In genomic region chr12:113684053-113684907, GRCh38 we compare ENCODE assay signal across 18 cellular contexts.
DNase-seq lines count a peak whose midpoint lies in the region; ATAC-seq and TF ChIP-seq lines count a peak whose summit lies in the region.
"Had no signal": no experiment of that assay in that cellular context is flagged by ENCODE, and none has a peak within 500 bp of the region (broad histone marks: within the 10 kb centered on the region; RNA-seq: fewer than 3 reads in every experiment).

No MANE protein-coding gene starts in this region.

- H3K27me3 ChIP-seq in PC-3 (ENCODE audit: low read length) (no peaks in the 10 kb centered on the region), thyroid gland (no peaks in the 10 kb centered on the region)
- H3K27me3 ChIP-seq: right atrium auricular region had no signal

- H4K20me1 ChIP-seq in PC-3 (ENCODE audit: low read length) = no peaks in the 10 kb centered on the region

- no peaks in the 10 kb centered on the region for H3K4me1 ChIP-seq in PC-3 (ENCODE audit: insufficient read depth, low read length)
- H3K4me1 ChIP-seq in thyroid gland = no peaks in the 10 kb centered on the region
- H3K4me1 ChIP-seq: right atrium auricular region, upper lobe of right lung had no signal

- no peak overlapping the region for H3K4me3 ChIP-seq in PC-3 (ENCODE audit: low read length)
- no peak overlapping the region for H3K4me3 ChIP-seq in thyroid gland (replicated peaks in 1 of 3)
- H3K4me3 ChIP-seq: right atrium auricular region, upper lobe of right lung had no signal

- H3F3A ChIP-seq in PC-3 (ENCODE audit: low read length, unreplicated experiment) = no peaks in the 10 kb centered on the region

- H3K4me2 ChIP-seq in PC-3 (ENCODE audit: low read length) = no peak overlapping the region

- peak; percentile 93 for DNase-seq in DMS53 (lab: John Stamatoyannopoulos, UW)
- DNase-seq in NCI-H1105 treated with DMSO at 0.1 percent for 48 hours (lab: John Stamatoyannopoulos, UW) = peak; percentile 4
- peak; percentile 53 for DNase-seq in PC-3
- DNase-seq in islet precursor cell = peak; percentile 62
- DNase-seq in SIG-M5 treated with dmso at 0.1 percent for 504 hours (lab: John Stamatoyannopoulos, UW; ENCODE audit: unreplicated experiment) = no peak
- DNase-seq in thyroid gland = no peak
- no peak for DNase-seq in GM20000 (ENCODE audit: low spot score)
- DNase-seq: activated CD4-positive, alpha-beta T cell treated with anti-CD3 and anti-CD28 coated beads, Interleukin-2, amount 10 ng/mL, durations not matched to agents 7 days and 5 days; left colon; naive thymus-derived CD4-positive, alpha-beta T cell; NCI-H226; RPMI8226; stimulated activated CD4-positive, alpha-beta T cell treated with anti-CD3 and anti-CD28 coated beads, Interleukin-4, amount 100 ng/mL, for 24 hours; upper lobe of right lung had no signal

- no peak overlapping the region for H3K27ac ChIP-seq in PC-3 (ENCODE audit: low read length)
- H3K27ac ChIP-seq in thyroid gland = no peak overlapping the region
- H3K27ac ChIP-seq: C4-2B, epithelial cell of prostate, right atrium auricular region, upper lobe of right lung had no signal

- intact Hi-C loops in PC-3 (cut with micrococcal nuclease) (no loop called here), thyroid gland (cut with DNase I) (no loop called here)

- H3K79me2 ChIP-seq in PC-3 (ENCODE audit: low read length) = no peaks in the 10 kb centered on the region

- H3K9ac ChIP-seq in PC-3 (ENCODE audit: low read length) = no peak overlapping the region

- TF ChIP-seq CTCF in PC-3 (conservative IDR thresholded peaks at IDR 0.05; ENCODE audit: low read depth, low read length) = no peak
- TF ChIP-seq CTCF in thyroid gland (IDR thresholded peaks at IDR 0.05) = no peak
- no peak for TF ChIP-seq CTCF in GM20000 (IDR thresholded peaks at IDR 0.05; ENCODE audit: extremely low read depth, missing control alignments)

- POLR2A ChIA-PET in PC-3 (lab: Charles Lee; ENCODE audit: unreplicated experiment) = no interaction called here

- ATAC-seq in PC-3 = peak; percentile 58; the same call in 1 of the 2 replicates
- ATAC-seq in HG02970 (IDR thresholded peaks at IDR 0.05; ENCODE audit: low FRiP score, unreplicated experiment) = no peak
- ATAC-seq: left colon; naive thymus-derived CD4-positive, alpha-beta T cell; upper lobe of right lung had no signal

- H3K9me2 ChIP-seq in PC-3 (replicated peaks; ENCODE audit: low read length) = no peaks in the 10 kb centered on the region

- 57 to 61% methylated on average over 12 to 13 of the region's 13 CpGs for WGBS in thyroid gland, 2 donors

- CTCF ChIA-PET in PC-3 (lab: Charles Lee) = no interaction called here

- H3K9me3 ChIP-seq in PC-3 (ENCODE audit: low read length) = no peaks in the 10 kb centered on the region
- no peaks in the 10 kb centered on the region for H3K9me3 ChIP-seq in thyroid gland
- H3K9me3 ChIP-seq: right atrium auricular region, upper lobe of right lung had no signal

- no peak overlapping the region for H2AFZ ChIP-seq in PC-3 (ENCODE audit: low read length)

- no peaks in the 10 kb centered on the region for H3K36me3 ChIP-seq in PC-3 (ENCODE audit: low read depth, low read length)
- H3K36me3 ChIP-seq in thyroid gland = no peaks in the 10 kb centered on the region
- H3K36me3 ChIP-seq: right atrium auricular region, upper lobe of right lung had no signal

- no TSS peak for BruUV-seq in PC-3 (replicated peaks; lab: Mats Ljungman, UMichigan)

- no peak for TF ChIP-seq POLR2A in thyroid gland (IDR thresholded peaks at IDR 0.05)

Comparison
In these comparisons a context has a peak if more than half of its experiments do, and no peak if none do; other contexts are left out.
1. DNase-seq: peak in DMS53 (single experiment), NCI-H1105 treated with DMSO at 0.1 percent for 48 hours (single experiment), PC-3 (single experiment) and islet precursor cell (single experiment); none in SIG-M5 treated with dmso at 0.1 percent for 504 hours (single experiment), thyroid gland (0 of 2) and GM20000 (single experiment).